Comparison of ENCODE assay signal across 8 cellular contexts in the genomic region with DNA sequence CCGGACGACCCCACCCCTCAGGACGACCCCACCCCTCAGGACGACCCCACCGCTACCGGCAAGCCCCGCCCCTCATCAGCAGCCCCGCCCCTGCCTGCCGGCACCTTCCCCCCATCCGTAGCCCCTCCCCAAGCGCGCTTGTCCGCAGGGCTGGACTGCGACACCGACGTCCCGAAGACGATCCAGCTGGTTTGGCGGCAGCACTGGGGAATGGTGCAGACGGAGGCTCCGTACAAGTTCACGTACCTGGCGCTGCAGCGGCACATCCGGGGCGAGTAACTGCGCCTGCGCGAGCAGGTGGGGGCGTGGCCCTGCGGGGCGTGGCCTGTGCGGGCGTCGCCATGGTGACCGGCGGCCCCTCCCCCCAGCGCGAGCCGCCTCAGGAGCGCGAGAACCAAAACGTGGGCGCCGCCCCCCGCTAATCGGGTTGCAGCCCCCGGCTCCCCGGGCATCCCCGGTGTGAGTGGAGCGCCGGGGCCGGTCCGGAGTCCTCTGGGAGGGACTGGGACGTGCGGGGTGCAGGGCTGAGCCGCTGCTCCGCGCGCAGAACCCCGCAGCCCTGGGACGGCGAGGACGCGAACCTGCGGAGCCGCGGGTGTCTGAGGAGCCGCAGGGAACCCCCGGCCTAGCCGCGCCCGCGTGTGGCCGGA.
DNase-seq lines count a peak whose midpoint lies in the region; ATAC-seq and TF ChIP-seq lines count a peak whose summit lies in the region.

No MANE protein-coding gene starts in this region.

- peaks cover 49% of the 10 kb centered on the region for H3K4me1 ChIP-seq in mucosa of stomach (ENCODE audit: control insufficient read depth, insufficient read depth, low read length)

- H3K4me3 ChIP-seq in epithelial cell of esophagus (ENCODE audit: low read length) (peak overlapping the region; percentile 51), mucosa of stomach (ENCODE audit: low read length) (no peak overlapping the region)

- ATAC-seq in GM18498 (IDR thresholded peaks at IDR 0.05; ENCODE audit: unreplicated experiment) (peak; percentile 55), HG03097 (IDR thresholded peaks at IDR 0.05; ENCODE audit: low FRiP score, unreplicated experiment) (peak; percentile 28)

- DNase-seq in NK-92 (lab: John Stamatoyannopoulos, UW; ENCODE audit: unreplicated experiment), result peak; percentile 29
- peak; percentile 90 for DNase-seq in activated CD8-positive, alpha-beta memory T cell treated with anti-CD3 and anti-CD28 coated beads, Interleukin-2, amount 50 U/mL, for 4 hours
- peak; percentile 81 for DNase-seq in epithelial cell of esophagus (ENCODE audit: low read depth)
- DNase-seq in stimulated activated CD8-positive, alpha-beta memory T cell treated with anti-CD3 and anti-CD28 coated beads, Interleukin-4, amount 100 ng/mL, for 48 hours, result peak; percentile 95
- no peak for DNase-seq in amniotic stem cell (lab: John Stamatoyannopoulos, UW)

- H3K27me3 ChIP-seq in mucosa of stomach (ENCODE audit: control insufficient read depth, insufficient read depth, low read length), result peaks cover 26% of the 10 kb centered on the region

- no peaks in the 10 kb centered on the region for H3K9me3 ChIP-seq in mucosa of stomach (ENCODE audit: control insufficient read depth, low read length)

- TF ChIP-seq CTCF in epithelial cell of esophagus (IDR thresholded peaks at IDR 0.05; ENCODE audit: insufficient read depth, low read depth, low read length, missing control alignments), result no peak

- H3K36me3 ChIP-seq in mucosa of stomach (ENCODE audit: control insufficient read depth, insufficient read depth, low read length), result no peaks in the 10 kb centered on the region

- peak overlapping the region; percentile 39 for H3K9ac ChIP-seq in mucosa of stomach (ENCODE audit: low read length)
